8 cellular contexts compared by ENCODE assay signal in the genomic region with DNA sequence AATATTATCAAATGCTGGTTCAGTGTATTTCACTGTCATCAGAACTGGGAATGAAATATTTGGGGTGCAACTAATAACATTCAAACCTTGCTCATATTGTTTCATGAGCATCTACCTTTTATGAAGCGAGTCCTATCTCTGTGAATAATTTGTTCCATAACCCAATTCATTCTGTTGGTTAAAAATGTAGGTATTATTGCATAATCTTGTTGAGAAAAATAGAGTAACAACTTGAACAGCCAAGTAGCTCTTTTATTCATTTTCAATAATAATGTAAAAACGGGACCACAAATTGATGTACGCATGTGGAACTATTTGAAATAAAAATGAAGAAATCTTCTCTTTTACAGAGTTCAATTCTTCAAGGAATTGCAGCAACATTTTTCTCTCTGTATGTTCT.
"Had no signal": no experiment of that assay in that cellular context is flagged by ENCODE, and none has a peak within 500 bp of the region (broad histone marks: within the 10 kb centered on the region; RNA-seq: fewer than 3 reads in every experiment).

No MANE protein-coding gene starts in this region.

- ATAC-seq: GM12878 had no signal

- DNase-seq: GDM1, GF-D8 had no signal

- H3K4me3 ChIP-seq: GM12878 had no signal

- FAIRE-seq: G401.6, GM12878, GM12891, GM12892, GM18507, GM19239 had no signal
